In the genomic region with DNA sequence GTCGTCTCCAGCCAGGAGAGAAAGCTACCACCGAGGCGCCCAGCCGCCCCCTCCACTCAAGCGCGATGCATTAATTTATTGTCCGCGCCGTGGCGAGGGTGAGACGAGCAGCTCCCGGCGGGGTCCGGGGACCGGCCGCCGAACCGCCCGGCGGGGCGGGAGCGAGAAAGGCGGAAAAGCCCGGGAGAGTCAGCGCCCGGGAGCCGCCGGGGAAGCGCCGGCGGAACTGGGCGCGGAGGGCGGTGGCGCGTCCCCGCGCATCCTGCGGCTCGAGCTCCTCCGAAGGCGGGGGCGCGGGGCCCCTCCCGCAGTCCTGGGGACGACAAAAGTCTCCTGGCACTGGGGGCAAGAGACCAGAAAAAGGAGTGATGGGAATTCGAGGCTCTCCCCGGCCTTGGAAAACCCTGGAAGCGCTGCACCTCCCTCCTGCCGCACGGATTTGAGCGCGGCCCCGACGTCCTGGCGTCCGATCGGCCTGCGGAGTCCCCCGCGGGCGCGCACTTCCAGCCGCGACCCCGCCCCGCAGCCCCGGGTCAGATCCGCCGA, we compare ENCODE assay signal across 8 cellular contexts. TPM values are rescaled to one million over a fixed set of nuclear protein-coding genes. Genes with fewer than 3 reads are reported as not detected.
DNase-seq lines count a peak whose midpoint lies in the region; ATAC-seq and TF ChIP-seq lines count a peak whose summit lies in the region.

A gene with protein sequence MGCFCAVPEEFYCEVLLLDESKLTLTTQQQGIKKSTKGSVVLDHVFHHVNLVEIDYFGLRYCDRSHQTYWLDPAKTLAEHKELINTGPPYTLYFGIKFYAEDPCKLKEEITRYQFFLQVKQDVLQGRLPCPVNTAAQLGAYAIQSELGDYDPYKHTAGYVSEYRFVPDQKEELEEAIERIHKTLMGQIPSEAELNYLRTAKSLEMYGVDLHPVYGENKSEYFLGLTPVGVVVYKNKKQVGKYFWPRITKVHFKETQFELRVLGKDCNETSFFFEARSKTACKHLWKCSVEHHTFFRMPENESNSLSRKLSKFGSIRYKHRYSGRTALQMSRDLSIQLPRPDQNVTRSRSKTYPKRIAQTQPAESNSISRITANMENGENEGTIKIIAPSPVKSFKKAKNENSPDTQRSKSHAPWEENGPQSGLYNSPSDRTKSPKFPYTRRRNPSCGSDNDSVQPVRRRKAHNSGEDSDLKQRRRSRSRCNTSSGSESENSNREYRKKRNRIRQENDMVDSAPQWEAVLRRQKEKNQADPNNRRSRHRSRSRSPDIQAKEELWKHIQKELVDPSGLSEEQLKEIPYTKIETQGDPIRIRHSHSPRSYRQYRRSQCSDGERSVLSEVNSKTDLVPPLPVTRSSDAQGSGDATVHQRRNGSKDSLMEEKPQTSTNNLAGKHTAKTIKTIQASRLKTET (minus strand): TSS at position 228 of the 546 bp plus-strand sequence. CDS start 238 bp downstream, outside the sequence.

- H3K36me3 ChIP-seq in HCT116 (ENCODE audit: control insufficient read depth in 1 of 2, insufficient read depth in 2 of 2, low read length in 2 of 2) (no peaks in the 10 kb centered on the region), fibroblast of lung (ENCODE audit: control insufficient read depth, insufficient read depth, low read length) (no peaks in the 10 kb centered on the region)

- H3K4me3 ChIP-seq in HCT116 (replicated peaks in 1 of 2; ENCODE audit: low read depth in 1 of 2, low read length in 2 of 2) (peak within 1 kb of the TSS; percentile 63 to 67), fibroblast of lung (replicated peaks in 1 of 4; ENCODE audit: control extremely low read depth in 1 of 4, insufficient read depth in 1 of 4, low read depth in 3 of 4, low read length in 4 of 4) (peak within 1 kb of the TSS; percentile 43 to 50 (median 48))

- TF ChIP-seq CTCF in HCT116 (IDR thresholded peaks at IDR 0.05 in 2 of 3, conservative IDR thresholded peaks at IDR 0.05 in 1 of 3; ENCODE audit: borderline replicate concordance in 1 of 3, insufficient read depth in 1 of 3, low read depth in 2 of 3, low read length in 2 of 3): no peak
- no peak for TF ChIP-seq CTCF in fibroblast of lung (conservative IDR thresholded peaks at IDR 0.05 in 1 of 2, IDR thresholded peaks at IDR 0.05 in 1 of 2; ENCODE audit: low read depth in 1 of 2, low read length in 2 of 2)

- peaks cover 65% of the 10 kb centered on the region for H3K27me3 Mint-ChIP-seq in T-helper 2 cell treated with Interferon-gamma antibody and Interleukin-4, amounts not matched to agents 5 μg/mL and 100 μg/mL, for 36 hours (ENCODE audit: low read depth)
- peaks cover 29 to 55% (median 39%) of the 10 kb centered on the region in 3 donors for H3K27me3 Mint-ChIP-seq in naive B cell

- intact Hi-C loops in HCT116 (cut with micrococcal nuclease): no loop called here

- peak; percentile 72 for DNase-seq in D341Med (ENCODE audit: low spot score)
- DNase-seq in HCT116 (ENCODE audit: low read depth, low spot score): no peak
- DNase-seq in T-helper 2 cell treated with Interferon-gamma antibody and Interleukin-4, amounts not matched to agents 5 μg/mL and 100 μg/mL, for 36 hours (ENCODE audit: low spot score): no peak
- peak; percentile 3 to 8 for DNase-seq in fibroblast of lung (ENCODE audit: low read depth in 2 of 2)
- DNase-seq in naive B cell: peak; percentile 11

- peak within 1 kb of the TSS; percentile 29 for H3K27ac Mint-ChIP-seq in T-helper 2 cell treated with Interferon-gamma antibody and Interleukin-4, amounts not matched to agents 5 μg/mL and 100 μg/mL, for 36 hours
- peak within 1 kb of the TSS in 4 of 6 donors; percentile 16 to 90 (median 60) for H3K27ac Mint-ChIP-seq in naive B cell

- TF ChIP-seq POLR2A in HCT116 (IDR thresholded peaks at IDR 0.05; ENCODE audit: borderline replicate concordance, extremely low read depth, insufficient read depth, insufficient read length): no peak

- peak within 1 kb of the TSS; percentile 82 for H3K4me3 Mint-ChIP-seq in T-helper 2 cell treated with Interferon-gamma antibody and Interleukin-4, amounts not matched to agents 5 μg/mL and 100 μg/mL, for 36 hours
- H3K4me3 Mint-ChIP-seq in naive B cell: peak within 1 kb of the TSS; percentile 81 to 93 (median 87)

- H3K36me3 Mint-ChIP-seq in T-helper 2 cell treated with Interferon-gamma antibody and Interleukin-4, amounts not matched to agents 5 μg/mL and 100 μg/mL, for 36 hours (ENCODE audit: low read depth): no peaks in the 10 kb centered on the region
- no peaks in the 10 kb centered on the region for H3K36me3 Mint-ChIP-seq in naive B cell

- no peaks in the 10 kb centered on the region for H3K79me2 ChIP-seq in HCT116 (ENCODE audit: insufficient read depth, low read length)
- no peaks in the 10 kb centered on the region for H3K79me2 ChIP-seq in fibroblast of lung (ENCODE audit: control insufficient read depth, insufficient read depth, low read length)

- POLR2A ChIA-PET in HCT116 (lab: Charles Lee): interaction anchor here (1.2 kb wide), 1 partner anchor 258 kb away, joined by 5 read pairs; no protein-coding TSS in a partner anchor

- no peak for TF ChIP-seq RAD21 in HCT116 (IDR thresholded peaks at IDR 0.05; ENCODE audit: low read depth)

- no peaks in the 10 kb centered on the region for H3K9me3 Mint-ChIP-seq in T-helper 2 cell treated with Interferon-gamma antibody and Interleukin-4, amounts not matched to agents 5 μg/mL and 100 μg/mL, for 36 hours
- H3K9me3 Mint-ChIP-seq in naive B cell: peaks cover 0 to 7% (median 3%) of the 10 kb centered on the region in 7 donors

- BruUV-seq in HCT116 (replicated peaks; lab: Mats Ljungman, UMichigan): no TSS peak

- H3K4me2 ChIP-seq in HCT116 (ENCODE audit: low read length) (peak within 1 kb of the TSS; percentile 89), fibroblast of lung (ENCODE audit: extremely low read depth, insufficient read depth, low read length) (peak within 1 kb of the TSS; percentile 92)

- H3K9me3 ChIP-seq in HCT116 (ENCODE audit: control insufficient read depth in 1 of 2, insufficient read depth in 1 of 2, low read depth in 1 of 2, low read length in 2 of 2) (no peaks in the 10 kb centered on the region), fibroblast of lung (ENCODE audit: control insufficient read depth, insufficient read depth, low read depth, low read length) (no peaks in the 10 kb centered on the region)

- CTCF ChIA-PET in HCT116 (lab: Charles Lee): interaction anchor here (0.7 to 2.3 kb wide), 12 partner anchors 11 to 339 kb away, joined by 3 to 52 read pairs (median 5); no protein-coding TSS in a partner anchor

- peaks cover 7% of the 10 kb centered on the region; the same call in 1 of the 2 replicates for H3K27me3 ChIP-seq in HCT116 (ENCODE audit: insufficient read depth, low read length)
- H3K27me3 ChIP-seq in fibroblast of lung (ENCODE audit: control insufficient read depth, insufficient read depth, low read length): peaks cover 5% of the 10 kb centered on the region

- no peaks in the 10 kb centered on the region for H3K9me2 ChIP-seq in HCT116 (ENCODE audit: insufficient read depth)

- no peaks in the 10 kb centered on the region for H4K20me1 ChIP-seq in HCT116 (ENCODE audit: insufficient read depth)
- no peaks in the 10 kb centered on the region for H4K20me1 ChIP-seq in fibroblast of lung (ENCODE audit: control insufficient read depth, extremely low read depth, insufficient read depth, low read length)

- peak within 1 kb of the TSS; percentile 46; the same call in 1 of the 2 replicates for H3K27ac ChIP-seq in HCT116 (ENCODE audit: low read depth, low read length)
- H3K27ac ChIP-seq in fibroblast of lung (ENCODE audit: insufficient read depth, low read length): no peak within 1 kb of the TSS

- RAD21 ChIA-PET in HCT116 (lab: Charles Lee; ENCODE audit: low non-redundant PET in 1 of 2, low total read pairs in 2 of 2, uncharacterized antibody in 2 of 2, unreplicated experiment in 2 of 2): interaction anchor here (0.8 to 1.8 kb wide), 3 partner anchors 183 to 244 kb away, joined by 3 to 5 read pairs (median 4); no protein-coding TSS in a partner anchor

- H3K4me1 Mint-ChIP-seq in T-helper 2 cell treated with Interferon-gamma antibody and Interleukin-4, amounts not matched to agents 5 μg/mL and 100 μg/mL, for 36 hours (ENCODE audit: low read depth): peaks cover 9% of the 10 kb centered on the region
- peaks cover 8 to 14% (median 11%) of the 10 kb centered on the region in 3 donors for H3K4me1 Mint-ChIP-seq in naive B cell

- H3K4me1 ChIP-seq in HCT116 (ENCODE audit: control insufficient read depth in 1 of 2, insufficient read depth in 2 of 2, low read length in 2 of 2): peaks cover 0 to 15% of the 10 kb centered on the region in 2 experiments; a peak in 1 of 4 replicates
- no peaks in the 10 kb centered on the region for H3K4me1 ChIP-seq in fibroblast of lung (ENCODE audit: control insufficient read depth, extremely low read depth, insufficient read depth, low read length)

- H3K9ac ChIP-seq in HCT116 (ENCODE audit: low read length) (peak within 1 kb of the TSS; percentile 38), fibroblast of lung (ENCODE audit: insufficient read depth, low read length) (peak within 1 kb of the TSS; percentile 30)

- H2AFZ ChIP-seq in HCT116 (ENCODE audit: low read depth, low read length, poor library complexity, severe bottlenecking) (peak within 1 kb of the TSS; percentile 47), fibroblast of lung (ENCODE audit: low read length) (peak within 1 kb of the TSS; percentile 85)

- ATAC-seq in HCT116 (peak; percentile 51), naive B cell (ENCODE audit: low read depth in 2 of 2) (peak in 1 of 2 donors; percentile 13), GM19467 (IDR thresholded peaks at IDR 0.05; ENCODE audit: unreplicated experiment) (no peak), HG03097 (IDR thresholded peaks at IDR 0.05; ENCODE audit: low FRiP score, unreplicated experiment) (no peak), HG03565 (IDR thresholded peaks at IDR 0.05; ENCODE audit: unreplicated experiment) (no peak)

TF ChIP-seq in HCT116, 20 proteins besides CTCF, POLR2A, EP300 and RAD21:
- no peak for TF ChIP-seq TCF7L2 (IDR thresholded peaks at IDR 0.05; ENCODE audit: borderline replicate concordance, extremely low read depth, insufficient read depth, insufficient read length)
- TF ChIP-seq SRF (IDR thresholded peaks at IDR 0.05; ENCODE audit: low read depth): no peak
- TF ChIP-seq EZH2 (IDR thresholded peaks at IDR 0.05): no peak
- no peak for TF ChIP-seq SP1 (IDR thresholded peaks at IDR 0.05; ENCODE audit: low read depth)
- no peak for TF ChIP-seq ELF1 (IDR thresholded peaks at IDR 0.05; ENCODE audit: borderline replicate concordance, low read depth)
- TF ChIP-seq EGR1 (IDR thresholded peaks at IDR 0.05; ENCODE audit: low read depth): no peak
- no peak for TF ChIP-seq CEBPB (IDR thresholded peaks at IDR 0.05; ENCODE audit: low read depth)

RNA-seq across cellular contexts. Expression of the gene that starts here (rescaled TPM):
- total RNA-seq in HCT116 (2021; ENCODE audit: unreplicated experiment): 2.8 TPM
- 1.0 and 1.1 TPM in 2 replicates for polyA plus RNA-seq in HCT116 (2012)
- 0.50 and 0.51 TPM in 2 replicates for total RNA-seq in fibroblast of lung
- polyA plus RNA-seq in fibroblast of lung: 0.23 and 0.28 TPM in 2 replicates
- polyA plus RNA-seq in fibroblast of lung (2012): 0.03 and 0.76 TPM in 2 replicates
- not detected in 2 replicates for polyA minus RNA-seq in fibroblast of lung (ENCODE audit: low replicate concordance)
- polyA plus RNA-seq in naive B cell (ENCODE audit: low read depth in 6 of 6): 1 to 10 TPM in 5 of 6 donors, under 1 TPM in 1; 0.92 to 4.7 (median 1.5) TPM

Comparison
In these comparisons a context has a peak if more than half of its experiments do, and no peak if none do; other contexts are left out.
1. Peak in DNase-seq, H3K4me3 ChIP-seq, H3K9ac ChIP-seq and H3K4me2 ChIP-seq in fibroblast of lung; RNA of the gene not detected or under 1 TPM.
2. DNase-seq: peak in D341Med (single experiment) and naive B cell (single experiment); none in HCT116 (single experiment) and T-helper 2 cell treated with Interferon-gamma antibody and Interleukin-4, amounts not matched to agents 5 μg/mL and 100 μg/mL, for 36 hours (single experiment).